In genomic region chr1:203692565-203693470, GRCh38 we compare ENCODE assay signal across 8 cellular contexts.
A peak's percentile ranks its signal among the peaks of the same experiment; 100 is the strongest.
DNase-seq lines count a peak whose midpoint lies in the region; ATAC-seq and TF ChIP-seq lines count a peak whose summit lies in the region.

No MANE protein-coding gene starts in this region.

- H3K36me3 Mint-ChIP-seq in Caco-2 (ENCODE audit: insufficient read depth, unreplicated experiment), result no peaks in the 10 kb centered on the region

- H3K36me3 ChIP-seq in Caco-2 (ENCODE audit: control insufficient read depth, insufficient read depth, low read length) (no peaks in the 10 kb centered on the region), upper lobe of right lung (peaks cover 6% of the 10 kb centered on the region)

- H3K27ac Mint-ChIP-seq in Caco-2 (ENCODE audit: unreplicated experiment), result peak overlapping the region; percentile 81

- H3K4me1 ChIP-seq in Caco-2 (peaks cover 14% of the 10 kb centered on the region), upper lobe of right lung (peaks cover 30% of the 10 kb centered on the region)

- intact Hi-C loops in Caco-2 (cut with micrococcal nuclease; ENCODE audit: unreplicated experiment) (no loop called here), upper lobe of right lung (cut with DNase I) (loop anchor here (5.0 kb wide), 1 partner anchor 66 kb away; the partner anchor contains the start of gene ATP2B4)

- no peaks in the 10 kb centered on the region for H3K9me3 ChIP-seq in Caco-2
- H3K9me3 ChIP-seq in upper lobe of right lung, result no peaks in the 10 kb centered on the region

- DNase-seq in Caco-2 (peak; percentile 42 to 58), NCI-H69 (lab: John Stamatoyannopoulos, UW) (peak; percentile 56), coronary artery (ENCODE audit: low spot score) (peak; percentile 96), medulla oblongata (ENCODE audit: extremely low spot score) (peak; percentile 73), upper lobe of right lung (peak; percentile 79), NK-92 (lab: John Stamatoyannopoulos, UW; ENCODE audit: unreplicated experiment) (no peak), KG1 (lab: John Stamatoyannopoulos, UW) (no peak)

- no peaks in the 10 kb centered on the region for H3K27me3 ChIP-seq in Caco-2 (replicated peaks; ENCODE audit: control insufficient read depth, insufficient read depth, low read length)
- H3K27me3 ChIP-seq in upper lobe of right lung, result no peaks in the 10 kb centered on the region

- BruUV-seq in Caco-2 (replicated peaks; lab: Mats Ljungman, UMichigan), result TSS peak; percentile 27

- no peaks in the 10 kb centered on the region for H3K9me3 Mint-ChIP-seq in Caco-2 (ENCODE audit: unreplicated experiment)

- no peaks in the 10 kb centered on the region for H3K27me3 Mint-ChIP-seq in Caco-2 (ENCODE audit: insufficient read depth, unreplicated experiment)

- POLR2A ChIA-PET in Caco-2 (lab: Charles Lee), result no interaction called here

- H3K4me3 Mint-ChIP-seq in Caco-2 (ENCODE audit: unreplicated experiment), result peak overlapping the region; percentile 21

- TF ChIP-seq CTCF in Caco-2 (IDR thresholded peaks at IDR 0.05; ENCODE audit: insufficient read depth in 1 of 2, low read depth in 1 of 2, low read length in 1 of 2, severe bottlenecking in 1 of 2, unreplicated experiment in 1 of 2) (no peak), coronary artery (IDR thresholded peaks at IDR 0.05) (no peak), upper lobe of right lung (IDR thresholded peaks at IDR 0.05) (no peak)

- ATAC-seq in upper lobe of right lung (peak; percentile 91), GM21526 (IDR thresholded peaks at IDR 0.05; ENCODE audit: low FRiP score, unreplicated experiment) (no peak)

- H3K27ac ChIP-seq in coronary artery, result peak overlapping the region; percentile 78 to 93
- peak overlapping the region; percentile 78 for H3K27ac ChIP-seq in upper lobe of right lung

- H3K4me3 ChIP-seq in Caco-2 (ENCODE audit: low read depth, low read length) (no peak overlapping the region), coronary artery (peak overlapping the region; percentile 25), upper lobe of right lung (no peak overlapping the region)

- CTCF ChIA-PET in Caco-2 (lab: Charles Lee), result interaction anchor here (0.8 to 1.0 kb wide), 3 partner anchors 9 to 189 kb away, joined by 3 read pairs; no protein-coding TSS in a partner anchor

- H3K4me1 Mint-ChIP-seq in Caco-2 (ENCODE audit: low read depth, unreplicated experiment), result peaks cover 7% of the 10 kb centered on the region

Comparison
In these comparisons a context has a peak if more than half of its experiments do, and no peak if none do; other contexts are left out.
1. DNase-seq: peak in Caco-2 (2 of 2), NCI-H69 (single experiment), coronary artery (single experiment), medulla oblongata (single experiment) and upper lobe of right lung (single experiment); none in NK-92 (single experiment) and KG1 (single experiment).